In the genomic region with DNA sequence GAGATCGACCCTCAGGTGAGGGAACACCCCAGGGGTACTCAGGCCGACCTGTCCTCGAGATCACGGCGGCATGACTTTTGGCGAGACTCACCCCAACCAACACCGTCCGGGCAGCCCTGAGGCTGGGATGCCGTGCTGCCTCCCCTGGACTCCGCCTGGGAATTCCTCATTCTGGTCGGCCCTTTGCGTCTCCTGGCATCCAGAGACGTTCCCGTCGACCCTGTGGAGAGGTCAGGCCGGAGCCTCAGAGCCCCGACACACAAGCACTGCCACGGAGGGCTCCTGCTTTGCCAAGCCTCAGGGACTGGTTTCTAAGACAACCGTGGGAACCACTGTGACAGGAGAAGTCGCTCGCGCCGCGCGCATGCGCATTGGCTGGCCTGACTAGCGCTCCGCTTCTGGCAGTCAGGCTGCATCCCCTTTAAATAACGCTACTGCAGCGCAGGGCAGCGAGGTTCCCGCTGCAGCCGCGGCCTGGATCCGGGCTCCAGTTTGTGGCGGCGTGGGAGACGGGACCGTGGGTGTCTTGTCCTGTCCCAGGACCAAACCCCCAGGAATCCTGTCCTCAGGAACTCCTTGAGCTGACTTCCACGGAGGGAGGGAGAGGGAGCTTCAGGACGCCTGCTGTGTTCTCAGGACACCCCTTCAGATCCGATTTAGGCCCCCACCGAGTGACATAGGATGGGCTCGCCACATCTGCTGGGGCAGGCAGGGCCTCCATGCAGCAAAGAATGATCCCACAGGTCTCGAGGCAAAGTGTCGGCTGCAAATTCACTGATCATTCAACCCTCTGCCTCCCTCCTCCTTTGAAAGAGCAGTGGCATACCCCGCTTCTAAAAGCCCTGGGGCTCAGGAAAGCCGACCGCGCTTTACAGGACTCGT, we compare ENCODE assay signal across 9 cellular contexts.
DNase-seq lines count a peak whose midpoint lies in the region; ATAC-seq, FAIRE-seq and TF ChIP-seq lines count a peak whose summit lies in the region.
"Had no signal": no experiment of that assay in that cellular context is flagged by ENCODE, and none has a peak within 500 bp of the region (broad histone marks: within the 10 kb centered on the region; RNA-seq: fewer than 3 reads in every experiment).

No MANE protein-coding gene starts in this region.

- 11% methylated on average over 40 of the region's 51 CpGs for WGBS in HepG2 (ENCODE audit: low lambda C conversion rate)

- no peak overlapping the region for H3K9ac ChIP-seq in HepG2 (ENCODE audit: insufficient read depth, low read depth, low read length)

- TF ChIP-seq EP300 in HepG2 (IDR thresholded peaks at IDR 0.05; ENCODE audit: low read depth in 2 of 2, low read length in 2 of 2) = no peak
- TF ChIP-seq EP300 in HepG2 (CRISPR knock-in tag; IDR thresholded peaks at IDR 0.05; ENCODE audit: borderline replicate concordance) = no peak

- TF ChIP-seq POLR2A in HepG2 (IDR thresholded peaks at IDR 0.05; ENCODE audit: insufficient read depth in 1 of 2, low read depth in 2 of 2, low read length in 2 of 2) = no peak

- peaks cover 58% of the 10 kb centered on the region for H3K4me1 ChIP-seq in HepG2 (ENCODE audit: insufficient read depth, low read length)

- TF ChIP-seq RAD21 in HepG2 (CRISPR knock-in tag; IDR thresholded peaks at IDR 0.05) = no peak

- BruUV-seq in HepG2 (replicated peaks; lab: Mats Ljungman, UMichigan) = no TSS peak

- intact Hi-C loops in HepG2 (cut with micrococcal nuclease; ENCODE audit: unreplicated experiment) = loop anchor here (2.0 kb wide), 1 partner anchor 163 kb away; the partner anchor contains the start of gene ZNF337

- FAIRE-seq in HepG2 (lab: Jason Lieb, UNC) = no peak

- H3K27ac ChIP-seq in HepG2 (ENCODE audit: extremely low read length, insufficient read depth, low read length) = no peak overlapping the region
- H3K27ac ChIP-seq: tibial nerve had no signal

- peaks cover 6% of the 10 kb centered on the region for H3K36me3 Mint-ChIP-seq in stimulated activated memory B cell treated with anti-CD40 and anti-IgM and Interleukin-4, amounts not matched to agents 10 μg/mL and 1 μg/mL and 100 μg/mL, for 72 hours

- CTCF ChIA-PET in HepG2 (lab: Yijun Ruan, JAX; ENCODE audit: low intra/inter-chr PET ratio, low total read pairs) = no interaction called here

- peaks cover 60% of the 10 kb centered on the region for H3K4me1 Mint-ChIP-seq in stimulated activated memory B cell treated with anti-CD40 and anti-IgM and Interleukin-4, amounts not matched to agents 10 μg/mL and 1 μg/mL and 100 μg/mL, for 72 hours

- peaks cover 10% of the 10 kb centered on the region for H3K9me3 Mint-ChIP-seq in stimulated activated memory B cell treated with anti-CD40 and anti-IgM and Interleukin-4, amounts not matched to agents 10 μg/mL and 1 μg/mL and 100 μg/mL, for 72 hours

- ATAC-seq in GM19023 (IDR thresholded peaks at IDR 0.05; ENCODE audit: unreplicated experiment) (peak; percentile 48), HepG2 (peak; percentile 66), HG02970 (IDR thresholded peaks at IDR 0.05; ENCODE audit: low FRiP score, unreplicated experiment) (no peak)
- ATAC-seq in stimulated activated memory B cell treated with anti-CD40 and anti-IgM and Interleukin-4, amounts not matched to agents 10 μg/mL and 1 μg/mL and 100 μg/mL, for 72 hours = no peak

- no peak overlapping the region for H3K27ac Mint-ChIP-seq in stimulated activated memory B cell treated with anti-CD40 and anti-IgM and Interleukin-4, amounts not matched to agents 10 μg/mL and 1 μg/mL and 100 μg/mL, for 72 hours

- no peaks in the 10 kb centered on the region for H3K9me3 ChIP-seq in HepG2 (ENCODE audit: low read length)
- H3K9me3 ChIP-seq: tibial nerve had no signal

- H3K79me2 ChIP-seq in HepG2 (ENCODE audit: insufficient read depth, low read length) = no peaks in the 10 kb centered on the region

- POLR2A ChIA-PET in HepG2 (lab: Yijun Ruan, JAX) = no interaction called here

- H3K27me3 Mint-ChIP-seq in stimulated activated memory B cell treated with anti-CD40 and anti-IgM and Interleukin-4, amounts not matched to agents 10 μg/mL and 1 μg/mL and 100 μg/mL, for 72 hours = peaks cover 99% of the 10 kb centered on the region

- DNase-seq in NCI-H146 (lab: John Stamatoyannopoulos, UW) (peak; percentile 59), cerebellar cortex (ENCODE audit: low spot score) (peak; percentile 88), HepG2 (ENCODE audit: low spot score) (peak; percentile 65)
- DNase-seq in activated CD4-positive, alpha-beta T cell treated with anti-CD3 and anti-CD28 coated beads for 24 hours (ENCODE audit: low read depth in 2 of 2) = peak; percentile 51 to 65
- peak; percentile 79 to 81 for DNase-seq in stimulated activated CD4-positive, alpha-beta T cell treated with anti-CD3 and anti-CD28 coated beads, Interleukin-4, amount 100 ng/mL, for 4 hours

- H3K36me3 ChIP-seq in HepG2 (replicated peaks in 1 of 2; ENCODE audit: control insufficient read depth in 1 of 2, insufficient read depth in 2 of 2, low read length in 2 of 2) = no peaks in the 10 kb centered on the region
- H3K36me3 ChIP-seq: tibial nerve had no signal

- no peak for TF ChIP-seq CTCF in HepG2 (CRISPR knock-in tag; IDR thresholded peaks at IDR 0.05)

- peak overlapping the region; percentile 100 for H3K4me2 ChIP-seq in HepG2 (ENCODE audit: low read depth, low read length)

- no peak overlapping the region for H2AFZ ChIP-seq in HepG2 (ENCODE audit: low read length)

- peak overlapping the region; percentile 24 to 75 (median 48) for H3K4me3 ChIP-seq in HepG2 (replicated peaks in 1 of 3; ENCODE audit: insufficient read depth in 1 of 3, low read depth in 2 of 3, low read length in 3 of 3)

- in situ Hi-C loops in HepG2 (cut with HindIII; ENCODE audit: extremely low pct_ligation_motif_present, low pct_unique_long_range_greater_than_20kb) = no loop called here

- H3K27me3 ChIP-seq in HepG2 (ENCODE audit: control insufficient read depth in 1 of 2, insufficient read depth in 2 of 2, low read length in 2 of 2) = peaks cover 12 to 57% of the 10 kb centered on the region in 2 experiments; a peak in 4 of 5 replicates

- no peaks in the 10 kb centered on the region for H4K20me1 ChIP-seq in HepG2 (ENCODE audit: insufficient read depth, low read length)

- no peak overlapping the region for H3K4me3 Mint-ChIP-seq in stimulated activated memory B cell treated with anti-CD40 and anti-IgM and Interleukin-4, amounts not matched to agents 10 μg/mL and 1 μg/mL and 100 μg/mL, for 72 hours

TF ChIP-seq in HepG2, 621 proteins besides CTCF, POLR2A, EP300 and RAD21 (continues in another document):
- TF ChIP-seq ZSCAN25 (CRISPR knock-in tag; IDR thresholded peaks at IDR 0.05) (no peak), SNAPC5 (CRISPR knock-in tag; IDR thresholded peaks at IDR 0.05; ENCODE audit: borderline replicate concordance) (no peak), GPN1 (CRISPR knock-in tag; IDR thresholded peaks at IDR 0.05; ENCODE audit: borderline replicate concordance) (no peak), BATF2 (CRISPR knock-in tag; IDR thresholded peaks at IDR 0.05) (no peak), TOE1 (CRISPR knock-in tag; IDR thresholded peaks at IDR 0.05) (no peak), KAT8 (CRISPR knock-in tag; IDR thresholded peaks at IDR 0.05) (no peak), NR2F6 (IDR thresholded peaks at IDR 0.05) (no peak), NR2F6 (CRISPR knock-in tag; IDR thresholded peaks at IDR 0.05) (no peak), ISX (CRISPR knock-in tag; conservative IDR thresholded peaks at IDR 0.05) (no peak), AKAP8 (CRISPR knock-in tag; IDR thresholded peaks at IDR 0.05) (no peak), ZFYVE20 (CRISPR knock-in tag; IDR thresholded peaks at IDR 0.05; ENCODE audit: borderline replicate concordance, low read depth) (no peak), ZNF747 (CRISPR knock-in tag; IDR thresholded peaks at IDR 0.05; ENCODE audit: borderline replicate concordance) (peak; percentile 33; the same call in 1 of the 2 replicates), DPF2 (CRISPR knock-in tag; IDR thresholded peaks at IDR 0.05; ENCODE audit: borderline replicate concordance, low read depth) (no peak), TGIF2 (CRISPR knock-in tag; IDR thresholded peaks at IDR 0.05) (0 out of 2 replicates have a peak, but pooled peaks have one; percentile 14), ZNF644 (CRISPR knock-in tag; IDR thresholded peaks at IDR 0.05; ENCODE audit: low read depth) (no peak), ETV5 (CRISPR knock-in tag; IDR thresholded peaks at IDR 0.05; ENCODE audit: borderline replicate concordance) (0 out of 2 replicates have a peak, but pooled peaks have one; percentile 19)
- TF ChIP-seq, protein P1, sequence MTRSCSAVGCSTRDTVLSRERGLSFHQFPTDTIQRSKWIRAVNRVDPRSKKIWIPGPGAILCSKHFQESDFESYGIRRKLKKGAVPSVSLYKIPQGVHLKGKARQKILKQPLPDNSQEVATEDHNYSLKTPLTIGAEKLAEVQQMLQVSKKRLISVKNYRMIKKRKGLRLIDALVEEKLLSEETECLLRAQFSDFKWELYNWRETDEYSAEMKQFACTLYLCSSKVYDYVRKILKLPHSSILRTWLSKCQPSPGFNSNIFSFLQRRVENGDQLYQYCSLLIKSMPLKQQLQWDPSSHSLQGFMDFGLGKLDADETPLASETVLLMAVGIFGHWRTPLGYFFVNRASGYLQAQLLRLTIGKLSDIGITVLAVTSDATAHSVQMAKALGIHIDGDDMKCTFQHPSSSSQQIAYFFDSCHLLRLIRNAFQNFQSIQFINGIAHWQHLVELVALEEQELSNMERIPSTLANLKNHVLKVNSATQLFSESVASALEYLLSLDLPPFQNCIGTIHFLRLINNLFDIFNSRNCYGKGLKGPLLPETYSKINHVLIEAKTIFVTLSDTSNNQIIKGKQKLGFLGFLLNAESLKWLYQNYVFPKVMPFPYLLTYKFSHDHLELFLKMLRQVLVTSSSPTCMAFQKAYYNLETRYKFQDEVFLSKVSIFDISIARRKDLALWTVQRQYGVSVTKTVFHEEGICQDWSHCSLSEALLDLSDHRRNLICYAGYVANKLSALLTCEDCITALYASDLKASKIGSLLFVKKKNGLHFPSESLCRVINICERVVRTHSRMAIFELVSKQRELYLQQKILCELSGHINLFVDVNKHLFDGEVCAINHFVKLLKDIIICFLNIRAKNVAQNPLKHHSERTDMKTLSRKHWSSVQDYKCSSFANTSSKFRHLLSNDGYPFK (CRISPR knock-in tag; IDR thresholded peaks at IDR 0.05; ENCODE audit: borderline replicate concordance) = 0 out of 2 replicates have a peak, but pooled peaks have one; percentile 12

Comparison
In these comparisons a context has a peak if more than half of its experiments do, and no peak if none do; other contexts are left out.
1. ATAC-seq: peak in GM19023 (single experiment) and HepG2 (single experiment); none in stimulated activated memory B cell treated with anti-CD40 and anti-IgM and Interleukin-4, amounts not matched to agents 10 μg/mL and 1 μg/mL and 100 μg/mL, for 72 hours (single experiment) and HG02970 (single experiment).
2. Peak in every context shown above with its lines, with median percentiles within 50 percentile points of each other: DNase-seq.